In genomic region chr3:127550758-127551157, GRCh38 we compare ENCODE assay signal across 15 cellular contexts. TPM values are rescaled to one million over a fixed set of nuclear protein-coding genes. Genes with fewer than 3 reads are reported as not detected.
DNase-seq lines count a peak whose midpoint lies in the region; ATAC-seq and TF ChIP-seq lines count a peak whose summit lies in the region.
"Had no signal": no experiment of that assay in that cellular context is flagged by ENCODE, and none has a peak within 500 bp of the region (broad histone marks: within the 10 kb centered on the region; RNA-seq: fewer than 3 reads in every experiment).

No MANE protein-coding gene starts in this region.

- no peaks in the 10 kb centered on the region for H3F3A ChIP-seq in smooth muscle cell (ENCODE audit: low read depth)

- no peak for TF ChIP-seq CTCF in chondrocyte (IDR thresholded peaks at IDR 0.05)
- no peak for TF ChIP-seq CTCF in nephron (IDR thresholded peaks at IDR 0.05; ENCODE audit: unreplicated experiment in 3 of 3)
- TF ChIP-seq CTCF in smooth muscle cell (IDR thresholded peaks at IDR 0.05; ENCODE audit: borderline replicate concordance, insufficient read depth, poor library complexity, severe bottlenecking), result no peak

- no peak overlapping the region for H3K9ac ChIP-seq in smooth muscle cell (ENCODE audit: low read depth)

- no peak overlapping the region for H3K27ac ChIP-seq in smooth muscle cell (ENCODE audit: low read depth)

- peaks cover under 1% of the 10 kb centered on the region for H3K27me3 Mint-ChIP-seq in chondrocyte (ENCODE audit: low read depth)
- H3K27me3 Mint-ChIP-seq in nephron (ENCODE audit: low read depth), result peaks cover 12% of the 10 kb centered on the region

- H3K9me3 ChIP-seq in smooth muscle cell (replicated peaks; ENCODE audit: low read depth), result no peaks in the 10 kb centered on the region
- H3K9me3 ChIP-seq: HAP-1 had no signal

- no peak overlapping the region for H2AFZ ChIP-seq in smooth muscle cell (ENCODE audit: low read depth)

- H3K27ac Mint-ChIP-seq in chondrocyte (ENCODE audit: unreplicated experiment) (peak overlapping the region; percentile 63), nephron (peak overlapping the region in 2 of 3 experiments; percentile 17 to 29)
- H3K27ac Mint-ChIP-seq: CD4-positive, alpha-beta memory T cell; HFFc6 had no signal

- no peak overlapping the region for H3K4me3 ChIP-seq in smooth muscle cell
- H3K4me3 ChIP-seq: HAP-1 had no signal

- no peaks in the 10 kb centered on the region for H3K4me1 ChIP-seq in smooth muscle cell (ENCODE audit: low read depth)

- no peaks in the 10 kb centered on the region for H4K20me1 ChIP-seq in smooth muscle cell (ENCODE audit: low read depth)

- DNase-seq in chondrocyte (ENCODE audit: low spot score) (no peak), smooth muscle cell (lab: John Stamatoyannopoulos, UW; ENCODE audit: unreplicated experiment) (no peak), T-helper 9 cell (no peak)
- DNase-seq: C1 segment of cervical spinal cord; Calu3; CD4-positive, alpha-beta memory T cell; DMS53; DMS79 treated with DMSO at 0.1 percent for 48 hours; GF-D8; GOT3; HFFc6 had no signal

- no peaks in the 10 kb centered on the region for H3K36me3 Mint-ChIP-seq in chondrocyte (ENCODE audit: low read depth)
- H3K36me3 Mint-ChIP-seq in nephron (ENCODE audit: low read depth), result no peaks in the 10 kb centered on the region
- H3K36me3 Mint-ChIP-seq: CD4-positive, alpha-beta memory T cell had no signal

- no peaks in the 10 kb centered on the region for H3K36me3 ChIP-seq in smooth muscle cell (ENCODE audit: low read depth)
- H3K36me3 ChIP-seq: HAP-1 had no signal

- peak overlapping the region; percentile 1 for H3K4me2 ChIP-seq in smooth muscle cell

- 59% methylated on average over 6 of the region's 6 CpGs for WGBS in smooth muscle cell (ENCODE audit: low lambda C conversion rate)

- no peaks in the 10 kb centered on the region for H3K79me2 ChIP-seq in smooth muscle cell (ENCODE audit: low read depth)

- H3K9me3 Mint-ChIP-seq in chondrocyte (ENCODE audit: low read depth) (no peaks in the 10 kb centered on the region), nephron (no peaks in the 10 kb centered on the region)
- H3K9me3 Mint-ChIP-seq: CD4-positive, alpha-beta memory T cell; HFFc6 had no signal

- H3K4me3 Mint-ChIP-seq in chondrocyte (ENCODE audit: unreplicated experiment) (no peak overlapping the region), nephron (no peak overlapping the region)
- H3K4me3 Mint-ChIP-seq: CD4-positive, alpha-beta memory T cell; HFFc6 had no signal

- H3K4me1 Mint-ChIP-seq in chondrocyte (ENCODE audit: low read depth) (peaks cover 54% of the 10 kb centered on the region), nephron (peaks cover 46% of the 10 kb centered on the region)

- H3K27me3 ChIP-seq in smooth muscle cell (ENCODE audit: low read depth), result no peaks in the 10 kb centered on the region

- ATAC-seq in GM18858 (IDR thresholded peaks at IDR 0.05; ENCODE audit: unreplicated experiment) (no peak), GM19023 (IDR thresholded peaks at IDR 0.05; ENCODE audit: unreplicated experiment) (no peak)

RNA-seq across cellular contexts. Expression of gene TPRA1, which starts 39.8 kb away (rescaled TPM):
- total RNA-seq in chondrocyte, result 32.5 to 40.3 TPM (median 37.2 TPM) in 3 replicates
- 21.6 and 25.9 TPM in 2 replicates for total RNA-seq in smooth muscle cell
- 33.0 and 43.5 TPM in 2 replicates for polyA plus RNA-seq in smooth muscle cell

RNA-seq across cellular contexts. Expression of gene MCM2, which starts 47.5 kb away (rescaled TPM):
- 14.6 to 29.0 TPM (median 15.1 TPM) in 3 replicates for total RNA-seq in chondrocyte
- total RNA-seq in smooth muscle cell, result 16.4 and 18.0 TPM in 2 replicates
- polyA plus RNA-seq in smooth muscle cell, result 16.3 and 16.6 TPM in 2 replicates
